9 cellular contexts compared by ENCODE assay signal in the genomic region with DNA sequence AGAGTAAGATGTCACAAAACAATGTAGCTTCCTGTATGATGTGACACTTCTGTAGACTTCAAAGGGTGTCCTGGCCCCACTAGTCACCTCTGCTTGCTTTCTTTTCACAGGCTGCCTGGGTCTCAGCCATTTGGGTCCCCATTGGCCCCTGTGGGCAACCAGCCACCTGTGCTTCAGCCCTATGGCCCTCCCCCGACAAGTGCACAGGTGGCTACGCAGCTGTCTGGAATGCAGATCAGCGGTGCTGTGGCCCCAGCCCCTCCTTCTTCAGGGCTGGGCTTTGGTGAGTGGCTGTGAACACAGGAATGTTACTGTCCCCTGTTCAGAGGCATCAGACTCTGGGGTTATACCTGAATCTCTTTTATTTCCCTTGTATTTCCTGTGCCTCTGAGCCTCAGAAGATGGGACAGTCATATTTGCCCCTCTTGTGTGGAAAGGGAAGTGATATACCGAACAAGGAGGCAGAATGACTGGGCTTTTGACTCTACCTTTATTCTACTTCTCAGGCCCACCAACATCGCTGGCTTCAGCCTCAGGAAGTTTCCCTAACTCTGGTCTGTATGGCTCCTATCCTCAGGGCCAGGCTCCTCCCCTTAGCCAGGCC. TPM values are rescaled to one million over a fixed set of nuclear protein-coding genes. Genes with fewer than 3 reads are reported as not detected.
DNase-seq lines count a peak whose midpoint lies in the region; ATAC-seq and TF ChIP-seq lines count a peak whose summit lies in the region.
"Had no signal": no experiment of that assay in that cellular context is flagged by ENCODE, and none has a peak within 500 bp of the region (broad histone marks: within the 10 kb centered on the region; RNA-seq: fewer than 3 reads in every experiment).

No MANE protein-coding gene starts in this region.

- H3K27ac Mint-ChIP-seq in natural killer cell, result peak overlapping the region; percentile 93 to 96

- no peaks in the 10 kb centered on the region for H3K4me1 ChIP-seq in prostate gland (replicated peaks)

- 76% methylated on average over 5 of the region's 5 CpGs for WGBS in prostate gland

- DNase-seq in NCI-H2171 (lab: John Stamatoyannopoulos, UW) (peak; percentile 18), natural killer cell (peak; percentile 71), prostate gland (ENCODE audit: low spot score) (no peak), H4 (ENCODE audit: low spot score) (no peak), NCI-H226 (no peak)
- DNase-seq in activated T-helper 9 cell treated with anti-CD3 and anti-CD28 coated beads, Interleukin-2, amount 50 U/mL, for 16 hours (ENCODE audit: low read depth), result peak; percentile 8
- DNase-seq: stimulated activated CD4-positive, alpha-beta T cell treated with anti-CD3 and anti-CD28 coated beads, Interleukin-2, amount 100 ng/mL, for 24 hours had no signal

- H3K27me3 Mint-ChIP-seq in natural killer cell (ENCODE audit: low read depth in 2 of 2), result no peaks in the 10 kb centered on the region

- intact Hi-C loops in natural killer cell (cut with micrococcal nuclease) (loop anchor here (1.0 kb wide), 4 partner anchors 13 to 29 kb away; a partner anchor contains a TSS), prostate gland (cut with DNase I) (no loop called here)

- TF ChIP-seq CTCF in natural killer cell (IDR thresholded peaks at IDR 0.05) (no peak), prostate gland (IDR thresholded peaks at IDR 0.05) (no peak)

- no peak for TF ChIP-seq POLR2A in prostate gland (IDR thresholded peaks at IDR 0.05)

- peaks cover 14 to 18% of the 10 kb centered on the region in 2 donors for H3K36me3 ChIP-seq in prostate gland

- peak overlapping the region; percentile 75 for H3K4me3 Mint-ChIP-seq in natural killer cell

- no peaks in the 10 kb centered on the region for H3K27me3 ChIP-seq in prostate gland (replicated peaks; ENCODE audit: insufficient read depth)

- ATAC-seq in GM19351 (IDR thresholded peaks at IDR 0.05; ENCODE audit: unreplicated experiment) (peak; percentile 66), natural killer cell (peak; percentile 82 to 94 (median 89)), HG02763 (IDR thresholded peaks at IDR 0.05; ENCODE audit: unreplicated experiment) (no peak)

- H3K4me1 Mint-ChIP-seq in natural killer cell, result peaks cover 67 to 74% of the 10 kb centered on the region in 2 donors

- peaks cover 22% of the 10 kb centered on the region for H3K36me3 Mint-ChIP-seq in natural killer cell

- H3K9me3 ChIP-seq in prostate gland, result no peaks in the 10 kb centered on the region

- no peak overlapping the region for H3K4me3 ChIP-seq in prostate gland

- no peak overlapping the region for H3K27ac ChIP-seq in prostate gland

- H3K9me3 Mint-ChIP-seq in natural killer cell, result no peaks in the 10 kb centered on the region

RNA-seq across cellular contexts. Expression of a gene that starts 15.4 kb away (rescaled TPM):
- total RNA-seq in natural killer cell (100 to 1,000 TPM; 153 to 161 (median 160) TPM), prostate gland (10 to 100 TPM; 80.7 to 87.6 TPM)
- total RNA-seq in H4 (2014; rRNA removed; shearing (Covaris generic)), result 49.6 and 56.8 TPM in 2 replicates

RNA-seq across cellular contexts. Expression of a gene that starts 22.2 kb away (rescaled TPM):
- total RNA-seq in natural killer cell (1 to 10 TPM; 5.2 to 7.0 (median 5.9) TPM), prostate gland (10 to 100 TPM; 33.2 to 55.6 TPM)
- 82.5 and 100 TPM in 2 replicates for total RNA-seq in H4 (2014; rRNA removed; shearing (Covaris generic))

RNA-seq across cellular contexts. Expression of a gene that starts 25.8 kb away (rescaled TPM):
- total RNA-seq in natural killer cell (100 to 1,000 TPM; 157 to 161 (median 159) TPM), prostate gland (100 to 1,000 TPM in 1 of 2 donors, 10 to 100 TPM in 1; 80.6 to 246 TPM)
- total RNA-seq in H4 (2014; rRNA removed; shearing (Covaris generic)), result 11.2 and 19.6 TPM in 2 replicates

RNA-seq across cellular contexts. Expression of a gene that starts 51.8 kb away (rescaled TPM):
- total RNA-seq in natural killer cell, result 10 to 100 TPM; 64.7 to 73.8 (median 65.4) TPM
- total RNA-seq in prostate gland, result 10 to 100 TPM; 39.7 to 57.4 TPM
- 8.5 and 14.8 TPM in 2 replicates for total RNA-seq in H4 (2014; rRNA removed; shearing (Covaris generic))

Comparison
In these comparisons a context has a peak if more than half of its experiments do, and no peak if none do; other contexts are left out.
1. DNase-seq: peak in NCI-H2171 (single experiment), activated T-helper 9 cell treated with anti-CD3 and anti-CD28 coated beads, Interleukin-2, amount 50 U/mL, for 16 hours (single experiment) and natural killer cell (single experiment); none in prostate gland (single experiment), H4 (single experiment) and NCI-H226 (single experiment).
2. RNA of a gene that starts 22.2 kb away (total RNA-seq): 82.5 to 100 TPM in H4 and 33.2 to 55.6 TPM in prostate gland; 5.2 to 7.0 TPM in natural killer cell; every median in the first group is over 4 times any median in the second.